Comparison of ENCODE assay signal across 19 cellular contexts in the genomic region with DNA sequence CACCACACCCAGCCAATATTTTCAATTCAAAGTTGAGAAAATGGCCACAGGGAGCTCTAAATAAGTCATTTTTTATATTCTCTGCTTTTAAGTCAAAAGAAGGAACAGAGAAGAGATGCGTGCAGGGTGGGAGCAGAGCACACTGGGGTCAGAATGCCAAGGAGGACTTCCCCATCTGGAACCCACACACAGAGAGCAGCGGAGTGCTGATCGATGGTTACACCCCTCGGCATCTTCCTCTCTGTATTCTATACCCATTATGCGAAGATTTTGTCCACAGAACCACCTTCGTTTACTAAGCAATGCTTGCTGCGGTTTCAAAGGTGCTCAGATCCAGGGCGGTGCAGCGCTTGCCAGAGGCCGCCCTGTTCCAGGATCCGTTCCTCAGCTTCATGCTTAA.
A peak's percentile ranks its signal among the peaks of the same experiment; 100 is the strongest.
DNase-seq lines count a peak whose midpoint lies in the region; ATAC-seq lines count a peak whose summit lies in the region.
"Had no signal": no experiment of that assay in that cellular context is flagged by ENCODE, and none has a peak within 500 bp of the region (broad histone marks: within the 10 kb centered on the region; RNA-seq: fewer than 3 reads in every experiment).

No MANE protein-coding gene starts in this region.

- H3K9me3 Mint-ChIP-seq in stimulated activated effector memory CD8-positive, alpha-beta T cell treated with anti-CD3 and anti-CD28 coated beads, Interleukin-12 subunit alpha, Interleukin-12 subunit beta, amount 100 ng/mL, for 72 hours, result no peaks in the 10 kb centered on the region
- H3K9me3 Mint-ChIP-seq: CD14-positive monocyte; CD4-positive, alpha-beta memory T cell; HFFc6 had no signal

- no peak for ATAC-seq in stimulated activated effector memory CD8-positive, alpha-beta T cell treated with anti-CD3 and anti-CD28 coated beads, Interleukin-12 subunit alpha, Interleukin-12 subunit beta, amount 100 ng/mL, for 72 hours
- ATAC-seq: A549 had no signal

- peak overlapping the region; percentile 14 for H3K27ac Mint-ChIP-seq in stimulated activated effector memory CD8-positive, alpha-beta T cell treated with anti-CD3 and anti-CD28 coated beads, Interleukin-12 subunit alpha, Interleukin-12 subunit beta, amount 100 ng/mL, for 72 hours
- H3K27ac Mint-ChIP-seq: HFFc6 had no signal

- DNase-seq in CD1c-positive myeloid dendritic cell (ENCODE audit: extremely low spot score) (peak; percentile 56), MV-4-11 (lab: John Stamatoyannopoulos, UW) (peak; percentile 70), iPS-NIHi7 (ENCODE audit: extremely low spot score) (peak; percentile 2), hepatic stellate cell (ENCODE audit: low spot score) (no peak), iPS-NIHi11 (ENCODE audit: low spot score) (no peak), amniotic stem cell (lab: John Stamatoyannopoulos, UW) (no peak)
- no peak for DNase-seq in stimulated activated effector memory CD8-positive, alpha-beta T cell treated with anti-CD3 and anti-CD28 coated beads, Interleukin-12 subunit alpha, Interleukin-12 subunit beta, amount 100 ng/mL, for 72 hours (ENCODE audit: low spot score in 2 of 2)
- DNase-seq: 8988T; ACHN; AML-193; BE2C; CD4-positive, alpha-beta memory T cell; COR-L47; DMS153; DND-41; GOT3; HFFc6 had no signal

- H3K36me3 Mint-ChIP-seq in stimulated activated effector memory CD8-positive, alpha-beta T cell treated with anti-CD3 and anti-CD28 coated beads, Interleukin-12 subunit alpha, Interleukin-12 subunit beta, amount 100 ng/mL, for 72 hours, result no peaks in the 10 kb centered on the region

- H3K4me1 Mint-ChIP-seq in stimulated activated effector memory CD8-positive, alpha-beta T cell treated with anti-CD3 and anti-CD28 coated beads, Interleukin-12 subunit alpha, Interleukin-12 subunit beta, amount 100 ng/mL, for 72 hours, result peaks cover 18% of the 10 kb centered on the region

- H3K4me3 Mint-ChIP-seq in stimulated activated effector memory CD8-positive, alpha-beta T cell treated with anti-CD3 and anti-CD28 coated beads, Interleukin-12 subunit alpha, Interleukin-12 subunit beta, amount 100 ng/mL, for 72 hours, result no peak overlapping the region
- H3K4me3 Mint-ChIP-seq: CD14-positive monocyte; CD4-positive, alpha-beta memory T cell; HFFc6 had no signal

Comparison
In these comparisons a context has a peak if more than half of its experiments do, and no peak if none do; other contexts are left out.
1. DNase-seq: peak in CD1c-positive myeloid dendritic cell (single experiment), MV-4-11 (single experiment) and iPS-NIHi7 (single experiment); none in stimulated activated effector memory CD8-positive, alpha-beta T cell treated with anti-CD3 and anti-CD28 coated beads, Interleukin-12 subunit alpha, Interleukin-12 subunit beta, amount 100 ng/mL, for 72 hours (0 of 2), hepatic stellate cell (single experiment), iPS-NIHi11 (single experiment) and amniotic stem cell (single experiment).